Comparison of ENCODE assay signal across 1 cellular context in the genomic region with DNA sequence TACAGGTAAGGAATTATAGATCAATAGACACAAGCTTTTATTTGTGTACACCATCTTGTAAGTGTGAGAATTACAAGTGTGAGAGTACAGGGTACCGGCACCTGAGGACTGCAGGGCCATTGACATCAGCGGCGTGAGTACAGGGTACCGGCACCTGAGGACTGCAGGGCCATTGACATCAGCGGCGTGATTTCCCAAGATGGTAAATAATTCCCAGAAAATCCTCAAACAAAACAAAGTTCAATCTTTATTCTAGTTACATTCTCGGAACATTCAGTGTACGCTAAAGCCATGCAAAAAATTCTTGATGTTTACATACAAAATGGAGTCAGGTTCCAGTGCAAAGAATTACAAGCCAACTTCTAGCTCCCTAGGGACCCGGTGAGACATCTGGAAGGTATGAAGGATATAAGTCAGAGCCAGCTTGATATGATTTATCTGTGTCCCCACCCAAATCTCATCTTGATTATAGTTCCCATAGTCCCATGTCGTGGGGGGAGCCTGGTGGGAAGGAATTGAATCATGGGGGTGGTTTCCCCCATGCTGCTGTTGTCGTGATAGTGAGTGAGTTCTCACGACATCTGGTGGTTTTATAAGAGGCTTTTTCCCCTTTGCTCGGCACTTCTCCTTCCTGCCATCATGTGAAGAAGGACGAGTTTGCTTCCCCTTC.
A peak's percentile ranks its signal among the peaks of the same experiment; 100 is the strongest.
TF ChIP-seq lines count a peak whose summit lies in the region.

No MANE protein-coding gene starts in this region.

TF ChIP-seq in HepG2, 621 proteins besides CTCF, POLR2A, EP300 and RAD21 (continued from another document and continues in another):
- TF ChIP-seq, protein P1, sequence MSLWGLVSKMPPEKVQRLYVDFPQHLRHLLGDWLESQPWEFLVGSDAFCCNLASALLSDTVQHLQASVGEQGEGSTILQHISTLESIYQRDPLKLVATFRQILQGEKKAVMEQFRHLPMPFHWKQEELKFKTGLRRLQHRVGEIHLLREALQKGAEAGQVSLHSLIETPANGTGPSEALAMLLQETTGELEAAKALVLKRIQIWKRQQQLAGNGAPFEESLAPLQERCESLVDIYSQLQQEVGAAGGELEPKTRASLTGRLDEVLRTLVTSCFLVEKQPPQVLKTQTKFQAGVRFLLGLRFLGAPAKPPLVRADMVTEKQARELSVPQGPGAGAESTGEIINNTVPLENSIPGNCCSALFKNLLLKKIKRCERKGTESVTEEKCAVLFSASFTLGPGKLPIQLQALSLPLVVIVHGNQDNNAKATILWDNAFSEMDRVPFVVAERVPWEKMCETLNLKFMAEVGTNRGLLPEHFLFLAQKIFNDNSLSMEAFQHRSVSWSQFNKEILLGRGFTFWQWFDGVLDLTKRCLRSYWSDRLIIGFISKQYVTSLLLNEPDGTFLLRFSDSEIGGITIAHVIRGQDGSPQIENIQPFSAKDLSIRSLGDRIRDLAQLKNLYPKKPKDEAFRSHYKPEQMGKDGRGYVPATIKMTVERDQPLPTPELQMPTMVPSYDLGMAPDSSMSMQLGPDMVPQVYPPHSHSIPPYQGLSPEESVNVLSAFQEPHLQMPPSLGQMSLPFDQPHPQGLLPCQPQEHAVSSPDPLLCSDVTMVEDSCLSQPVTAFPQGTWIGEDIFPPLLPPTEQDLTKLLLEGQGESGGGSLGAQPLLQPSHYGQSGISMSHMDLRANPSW (CRISPR knock-in tag; IDR thresholded peaks at IDR 0.05; ENCODE audit: borderline replicate concordance) = 0 out of 2 replicates have a peak, but pooled peaks have one; percentile 59
- TF ChIP-seq THAP11 (CRISPR knock-in tag; IDR thresholded peaks at IDR 0.05) (0 out of 2 replicates have a peak, but pooled peaks have one; percentile 47), ZNF839 (CRISPR knock-in tag; IDR thresholded peaks at IDR 0.05; ENCODE audit: borderline replicate concordance) (no peak), GFI1 (CRISPR knock-in tag; IDR thresholded peaks at IDR 0.05; ENCODE audit: borderline replicate concordance) (peak; percentile 88; the same call in 1 of the 2 replicates), ZNF790 (CRISPR knock-in tag; IDR thresholded peaks at IDR 0.05; ENCODE audit: borderline replicate concordance) (0 out of 2 replicates have a peak, but pooled peaks have one; percentile 45), SOX6 (IDR thresholded peaks at IDR 0.05) (no peak), SOX6 (CRISPR knock-in tag; IDR thresholded peaks at IDR 0.05) (peak; percentile 92), TARDBP (CRISPR knock-in tag; IDR thresholded peaks at IDR 0.05) (0 out of 2 replicates have a peak, but pooled peaks have one; percentile 34), RXRB (CRISPR knock-in tag; IDR thresholded peaks at IDR 0.05; ENCODE audit: borderline replicate concordance) (peak; percentile 64), TBX2 (CRISPR knock-in tag; IDR thresholded peaks at IDR 0.05; ENCODE audit: borderline replicate concordance) (peak; percentile 60; the same call in 1 of the 2 replicates), HDAC1 (CRISPR knock-in tag; IDR thresholded peaks at IDR 0.05) (peak; percentile 65), ELF3 (CRISPR knock-in tag; IDR thresholded peaks at IDR 0.05) (0 out of 2 replicates have a peak, but pooled peaks have one; percentile 22), NR3C1 (CRISPR knock-in tag; IDR thresholded peaks at IDR 0.05) (no peak), ZMYM4 (CRISPR knock-in tag; IDR thresholded peaks at IDR 0.05) (peak; percentile 77), GATAD1 (CRISPR knock-in tag; IDR thresholded peaks at IDR 0.05) (peak; percentile 44; the same call in 1 of the 2 replicates), NR2F6 (IDR thresholded peaks at IDR 0.05) (peak; percentile 70; the same call in 1 of the 2 replicates), NR2F6 (CRISPR knock-in tag; IDR thresholded peaks at IDR 0.05) (peak; percentile 56; the same call in 1 of the 2 replicates), NCOA1 (CRISPR knock-in tag; IDR thresholded peaks at IDR 0.05) (no peak), DPF2 (CRISPR knock-in tag; IDR thresholded peaks at IDR 0.05; ENCODE audit: borderline replicate concordance, low read depth) (0 out of 2 replicates have a peak, but pooled peaks have one; percentile 31)
- TF ChIP-seq, protein P2, sequence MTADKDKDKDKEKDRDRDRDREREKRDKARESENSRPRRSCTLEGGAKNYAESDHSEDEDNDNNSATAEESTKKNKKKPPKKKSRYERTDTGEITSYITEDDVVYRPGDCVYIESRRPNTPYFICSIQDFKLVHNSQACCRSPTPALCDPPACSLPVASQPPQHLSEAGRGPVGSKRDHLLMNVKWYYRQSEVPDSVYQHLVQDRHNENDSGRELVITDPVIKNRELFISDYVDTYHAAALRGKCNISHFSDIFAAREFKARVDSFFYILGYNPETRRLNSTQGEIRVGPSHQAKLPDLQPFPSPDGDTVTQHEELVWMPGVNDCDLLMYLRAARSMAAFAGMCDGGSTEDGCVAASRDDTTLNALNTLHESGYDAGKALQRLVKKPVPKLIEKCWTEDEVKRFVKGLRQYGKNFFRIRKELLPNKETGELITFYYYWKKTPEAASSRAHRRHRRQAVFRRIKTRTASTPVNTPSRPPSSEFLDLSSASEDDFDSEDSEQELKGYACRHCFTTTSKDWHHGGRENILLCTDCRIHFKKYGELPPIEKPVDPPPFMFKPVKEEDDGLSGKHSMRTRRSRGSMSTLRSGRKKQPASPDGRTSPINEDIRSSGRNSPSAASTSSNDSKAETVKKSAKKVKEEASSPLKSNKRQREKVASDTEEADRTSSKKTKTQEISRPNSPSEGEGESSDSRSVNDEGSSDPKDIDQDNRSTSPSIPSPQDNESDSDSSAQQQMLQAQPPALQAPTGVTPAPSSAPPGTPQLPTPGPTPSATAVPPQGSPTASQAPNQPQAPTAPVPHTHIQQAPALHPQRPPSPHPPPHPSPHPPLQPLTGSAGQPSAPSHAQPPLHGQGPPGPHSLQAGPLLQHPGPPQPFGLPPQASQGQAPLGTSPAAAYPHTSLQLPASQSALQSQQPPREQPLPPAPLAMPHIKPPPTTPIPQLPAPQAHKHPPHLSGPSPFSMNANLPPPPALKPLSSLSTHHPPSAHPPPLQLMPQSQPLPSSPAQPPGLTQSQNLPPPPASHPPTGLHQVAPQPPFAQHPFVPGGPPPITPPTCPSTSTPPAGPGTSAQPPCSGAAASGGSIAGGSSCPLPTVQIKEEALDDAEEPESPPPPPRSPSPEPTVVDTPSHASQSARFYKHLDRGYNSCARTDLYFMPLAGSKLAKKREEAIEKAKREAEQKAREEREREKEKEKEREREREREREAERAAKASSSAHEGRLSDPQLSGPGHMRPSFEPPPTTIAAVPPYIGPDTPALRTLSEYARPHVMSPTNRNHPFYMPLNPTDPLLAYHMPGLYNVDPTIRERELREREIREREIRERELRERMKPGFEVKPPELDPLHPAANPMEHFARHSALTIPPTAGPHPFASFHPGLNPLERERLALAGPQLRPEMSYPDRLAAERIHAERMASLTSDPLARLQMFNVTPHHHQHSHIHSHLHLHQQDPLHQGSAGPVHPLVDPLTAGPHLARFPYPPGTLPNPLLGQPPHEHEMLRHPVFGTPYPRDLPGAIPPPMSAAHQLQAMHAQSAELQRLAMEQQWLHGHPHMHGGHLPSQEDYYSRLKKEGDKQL (CRISPR knock-in tag; IDR thresholded peaks at IDR 0.05; ENCODE audit: low read depth) = peak; percentile 41; the same call in 1 of the 2 replicates
- TF ChIP-seq, protein P3, sequence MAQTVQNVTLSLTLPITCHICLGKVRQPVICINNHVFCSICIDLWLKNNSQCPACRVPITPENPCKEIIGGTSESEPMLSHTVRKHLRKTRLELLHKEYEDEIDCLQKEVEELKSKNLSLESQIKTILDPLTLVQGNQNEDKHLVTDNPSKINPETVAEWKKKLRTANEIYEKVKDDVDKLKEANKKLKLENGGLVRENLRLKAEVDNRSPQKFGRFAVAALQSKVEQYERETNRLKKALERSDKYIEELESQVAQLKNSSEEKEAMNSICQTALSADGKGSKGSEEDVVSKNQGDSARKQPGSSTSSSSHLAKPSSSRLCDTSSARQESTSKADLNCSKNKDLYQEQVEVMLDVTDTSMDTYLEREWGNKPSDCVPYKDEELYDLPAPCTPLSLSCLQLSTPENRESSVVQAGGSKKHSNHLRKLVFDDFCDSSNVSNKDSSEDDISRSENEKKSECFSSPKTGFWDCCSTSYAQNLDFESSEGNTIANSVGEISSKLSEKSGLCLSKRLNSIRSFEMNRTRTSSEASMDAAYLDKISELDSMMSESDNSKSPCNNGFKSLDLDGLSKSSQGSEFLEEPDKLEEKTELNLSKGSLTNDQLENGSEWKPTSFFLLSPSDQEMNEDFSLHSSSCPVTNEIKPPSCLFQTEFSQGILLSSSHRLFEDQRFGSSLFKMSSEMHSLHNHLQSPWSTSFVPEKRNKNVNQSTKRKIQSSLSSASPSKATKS (CRISPR knock-in tag; IDR thresholded peaks at IDR 0.05) = no peak
- TF ChIP-seq, protein P4, sequence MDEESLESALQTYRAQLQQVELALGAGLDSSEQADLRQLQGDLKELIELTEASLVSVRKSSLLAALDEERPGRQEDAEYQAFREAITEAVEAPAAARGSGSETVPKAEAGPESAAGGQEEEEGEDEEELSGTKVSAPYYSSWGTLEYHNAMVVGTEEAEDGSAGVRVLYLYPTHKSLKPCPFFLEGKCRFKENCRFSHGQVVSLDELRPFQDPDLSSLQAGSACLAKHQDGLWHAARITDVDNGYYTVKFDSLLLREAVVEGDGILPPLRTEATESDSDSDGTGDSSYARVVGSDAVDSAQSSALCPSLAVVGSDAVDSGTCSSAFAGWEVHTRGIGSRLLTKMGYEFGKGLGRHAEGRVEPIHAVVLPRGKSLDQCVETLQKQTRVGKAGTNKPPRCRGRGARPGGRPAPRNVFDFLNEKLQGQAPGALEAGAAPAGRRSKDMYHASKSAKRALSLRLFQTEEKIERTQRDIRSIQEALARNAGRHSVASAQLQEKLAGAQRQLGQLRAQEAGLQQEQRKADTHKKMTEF (CRISPR knock-in tag; IDR thresholded peaks at IDR 0.05) = peak; percentile 84
- TF ChIP-seq, protein P5, sequence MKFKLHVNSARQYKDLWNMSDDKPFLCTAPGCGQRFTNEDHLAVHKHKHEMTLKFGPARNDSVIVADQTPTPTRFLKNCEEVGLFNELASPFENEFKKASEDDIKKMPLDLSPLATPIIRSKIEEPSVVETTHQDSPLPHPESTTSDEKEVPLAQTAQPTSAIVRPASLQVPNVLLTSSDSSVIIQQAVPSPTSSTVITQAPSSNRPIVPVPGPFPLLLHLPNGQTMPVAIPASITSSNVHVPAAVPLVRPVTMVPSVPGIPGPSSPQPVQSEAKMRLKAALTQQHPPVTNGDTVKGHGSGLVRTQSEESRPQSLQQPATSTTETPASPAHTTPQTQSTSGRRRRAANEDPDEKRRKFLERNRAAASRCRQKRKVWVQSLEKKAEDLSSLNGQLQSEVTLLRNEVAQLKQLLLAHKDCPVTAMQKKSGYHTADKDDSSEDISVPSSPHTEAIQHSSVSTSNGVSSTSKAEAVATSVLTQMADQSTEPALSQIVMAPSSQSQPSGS (CRISPR knock-in tag; IDR thresholded peaks at IDR 0.05) = peak; percentile 54; the same call in 1 of the 2 replicates
- TF ChIP-seq, protein P6, sequence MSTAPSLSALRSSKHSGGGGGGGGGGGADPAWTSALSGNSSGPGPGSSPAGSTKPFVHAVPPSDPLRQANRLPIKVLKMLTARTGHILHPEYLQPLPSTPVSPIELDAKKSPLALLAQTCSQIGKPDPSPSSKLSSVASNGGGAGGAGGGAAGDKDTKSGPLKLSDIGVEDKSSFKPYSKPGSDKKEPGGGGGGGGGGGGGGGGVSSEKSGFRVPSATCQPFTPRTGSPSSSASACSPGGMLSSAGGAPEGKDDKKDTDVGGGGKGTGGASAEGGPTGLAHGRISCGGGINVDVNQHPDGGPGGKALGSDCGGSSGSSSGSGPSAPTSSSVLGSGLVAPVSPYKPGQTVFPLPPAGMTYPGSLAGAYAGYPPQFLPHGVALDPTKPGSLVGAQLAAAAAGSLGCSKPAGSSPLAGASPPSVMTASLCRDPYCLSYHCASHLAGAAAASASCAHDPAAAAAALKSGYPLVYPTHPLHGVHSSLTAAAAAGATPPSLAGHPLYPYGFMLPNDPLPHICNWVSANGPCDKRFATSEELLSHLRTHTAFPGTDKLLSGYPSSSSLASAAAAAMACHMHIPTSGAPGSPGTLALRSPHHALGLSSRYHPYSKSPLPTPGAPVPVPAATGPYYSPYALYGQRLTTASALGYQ (CRISPR knock-in tag; IDR thresholded peaks at IDR 0.05) = 0 out of 2 replicates have a peak, but pooled peaks have one; percentile 34
- TF ChIP-seq, protein P7, sequence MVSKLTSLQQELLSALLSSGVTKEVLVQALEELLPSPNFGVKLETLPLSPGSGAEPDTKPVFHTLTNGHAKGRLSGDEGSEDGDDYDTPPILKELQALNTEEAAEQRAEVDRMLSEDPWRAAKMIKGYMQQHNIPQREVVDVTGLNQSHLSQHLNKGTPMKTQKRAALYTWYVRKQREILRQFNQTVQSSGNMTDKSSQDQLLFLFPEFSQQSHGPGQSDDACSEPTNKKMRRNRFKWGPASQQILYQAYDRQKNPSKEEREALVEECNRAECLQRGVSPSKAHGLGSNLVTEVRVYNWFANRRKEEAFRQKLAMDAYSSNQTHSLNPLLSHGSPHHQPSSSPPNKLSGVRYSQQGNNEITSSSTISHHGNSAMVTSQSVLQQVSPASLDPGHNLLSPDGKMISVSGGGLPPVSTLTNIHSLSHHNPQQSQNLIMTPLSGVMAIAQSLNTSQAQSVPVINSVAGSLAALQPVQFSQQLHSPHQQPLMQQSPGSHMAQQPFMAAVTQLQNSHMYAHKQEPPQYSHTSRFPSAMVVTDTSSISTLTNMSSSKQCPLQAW (CRISPR knock-in tag; IDR thresholded peaks at IDR 0.05) = peak; percentile 31; the same call in 1 of the 2 replicates
- TF ChIP-seq, protein P8, sequence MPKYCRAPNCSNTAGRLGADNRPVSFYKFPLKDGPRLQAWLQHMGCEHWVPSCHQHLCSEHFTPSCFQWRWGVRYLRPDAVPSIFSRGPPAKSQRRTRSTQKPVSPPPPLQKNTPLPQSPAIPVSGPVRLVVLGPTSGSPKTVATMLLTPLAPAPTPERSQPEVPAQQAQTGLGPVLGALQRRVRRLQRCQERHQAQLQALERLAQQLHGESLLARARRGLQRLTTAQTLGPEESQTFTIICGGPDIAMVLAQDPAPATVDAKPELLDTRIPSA (CRISPR knock-in tag; IDR thresholded peaks at IDR 0.05; ENCODE audit: borderline replicate concordance) = no peak
- TF ChIP-seq, protein P9, sequence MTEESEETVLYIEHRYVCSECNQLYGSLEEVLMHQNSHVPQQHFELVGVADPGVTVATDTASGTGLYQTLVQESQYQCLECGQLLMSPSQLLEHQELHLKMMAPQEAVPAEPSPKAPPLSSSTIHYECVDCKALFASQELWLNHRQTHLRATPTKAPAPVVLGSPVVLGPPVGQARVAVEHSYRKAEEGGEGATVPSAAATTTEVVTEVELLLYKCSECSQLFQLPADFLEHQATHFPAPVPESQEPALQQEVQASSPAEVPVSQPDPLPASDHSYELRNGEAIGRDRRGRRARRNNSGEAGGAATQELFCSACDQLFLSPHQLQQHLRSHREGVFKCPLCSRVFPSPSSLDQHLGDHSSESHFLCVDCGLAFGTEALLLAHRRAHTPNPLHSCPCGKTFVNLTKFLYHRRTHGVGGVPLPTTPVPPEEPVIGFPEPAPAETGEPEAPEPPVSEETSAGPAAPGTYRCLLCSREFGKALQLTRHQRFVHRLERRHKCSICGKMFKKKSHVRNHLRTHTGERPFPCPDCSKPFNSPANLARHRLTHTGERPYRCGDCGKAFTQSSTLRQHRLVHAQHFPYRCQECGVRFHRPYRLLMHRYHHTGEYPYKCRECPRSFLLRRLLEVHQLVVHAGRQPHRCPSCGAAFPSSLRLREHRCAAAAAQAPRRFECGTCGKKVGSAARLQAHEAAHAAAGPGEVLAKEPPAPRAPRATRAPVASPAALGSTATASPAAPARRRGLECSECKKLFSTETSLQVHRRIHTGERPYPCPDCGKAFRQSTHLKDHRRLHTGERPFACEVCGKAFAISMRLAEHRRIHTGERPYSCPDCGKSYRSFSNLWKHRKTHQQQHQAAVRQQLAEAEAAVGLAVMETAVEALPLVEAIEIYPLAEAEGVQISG (CRISPR knock-in tag; IDR thresholded peaks at IDR 0.05) = 0 out of 2 replicates have a peak, but pooled peaks have one; percentile 31
